12 cellular contexts compared by ENCODE assay signal in genomic region chr12:14958361-14959125, GRCh38. TPM values are rescaled to one million over a fixed set of nuclear protein-coding genes. Genes with fewer than 3 reads are reported as not detected.
DNase-seq lines count a peak whose midpoint lies in the region; ATAC-seq and TF ChIP-seq lines count a peak whose summit lies in the region.
"Had no signal": no experiment of that assay in that cellular context is flagged by ENCODE, and none has a peak within 500 bp of the region (broad histone marks: within the 10 kb centered on the region; RNA-seq: fewer than 3 reads in every experiment).

No MANE protein-coding gene starts in this region.

- TF ChIP-seq POLR2A in uterus (IDR thresholded peaks at IDR 0.05), result no peak

- H3K36me3 ChIP-seq in heart right ventricle, result peaks cover 0 to 7% (median 0%) of the 10 kb centered on the region in 9 donors
- H3K36me3 ChIP-seq in uterus, result no peaks in the 10 kb centered on the region

- H3K4me1 ChIP-seq in heart right ventricle (peaks cover 0 to 96% (median 72%) of the 10 kb centered on the region in 9 donors), mononuclear cell (ENCODE audit: insufficient read depth, low read length) (peaks cover 65% of the 10 kb centered on the region), uterus (no peaks in the 10 kb centered on the region)

- H3K4me3 Mint-ChIP-seq in activated naive CD8-positive, alpha-beta T cell treated with anti-CD3 and anti-CD28 coated beads for 36 hours, result peak overlapping the region; percentile 98

- no peaks in the 10 kb centered on the region for H3K27me3 ChIP-seq in heart right ventricle
- no peaks in the 10 kb centered on the region for H3K27me3 ChIP-seq in mononuclear cell (ENCODE audit: insufficient read depth, low read length)
- H3K27me3 ChIP-seq in uterus, result no peaks in the 10 kb centered on the region

- DNase-seq in heart right ventricle (no peak), cardiac septum (ENCODE audit: low spot score) (no peak), uterus (no peak), putamen (ENCODE audit: low spot score) (no peak)
- no peak for DNase-seq in activated naive CD8-positive, alpha-beta T cell treated with anti-CD3 and anti-CD28 coated beads for 36 hours
- DNase-seq in stimulated activated CD4-positive, alpha-beta T cell treated with anti-CD3 and anti-CD28 coated beads, Interleukin-4, amount 100 ng/mL, for 24 hours, result no peak
- DNase-seq: effector CD8-positive, alpha-beta T cell; NK-92 treated with Interleukin-12 subunit alpha and Interleukin-12 subunit beta, amount 100 ng/mL, for 24 hours had no signal

- intact Hi-C loops in heart right ventricle (cut with DNase I) (loop anchor here in 2 of 10 donors (5.0 to 10.0 kb wide), 2 partner anchors 64 to 71 kb away; partner anchors contain the start of gene MGP (in 1 of the 2)), cardiac septum (cut with DNase I) (loop anchor here (5.0 kb wide), 1 partner anchor 71 kb away; the partner anchor contains the start of gene MGP), uterus (cut with DNase I; ENCODE audit: low total_unique reads) (no loop called here)

- H3K36me3 Mint-ChIP-seq in activated naive CD8-positive, alpha-beta T cell treated with anti-CD3 and anti-CD28 coated beads for 36 hours, result peaks cover 46% of the 10 kb centered on the region

- ATAC-seq in heart right ventricle (no peak), HG03354 (IDR thresholded peaks at IDR 0.05; ENCODE audit: poor library complexity, severe bottlenecking, unreplicated experiment) (no peak)

- H3K9me3 ChIP-seq in heart right ventricle (no peaks in the 10 kb centered on the region), mononuclear cell (ENCODE audit: low read depth, low read length) (no peaks in the 10 kb centered on the region), uterus (no peaks in the 10 kb centered on the region)

- peaks cover 50% of the 10 kb centered on the region for H3K4me1 Mint-ChIP-seq in activated naive CD8-positive, alpha-beta T cell treated with anti-CD3 and anti-CD28 coated beads for 36 hours

- TF ChIP-seq CTCF in heart right ventricle (IDR thresholded peaks at IDR 0.05) (no peak), uterus (IDR thresholded peaks at IDR 0.05) (no peak)

- 68 to 82% methylated on average over 11 of the region's 11 CpGs for WGBS in heart right ventricle, 2 donors

- H3K27ac ChIP-seq in heart right ventricle (peak overlapping the region; percentile 76 to 95 (median 84)), uterus (peak overlapping the region; percentile 77 to 82)
- H3K27ac ChIP-seq: KMS-11 had no signal

- H3K27ac Mint-ChIP-seq in activated naive CD8-positive, alpha-beta T cell treated with anti-CD3 and anti-CD28 coated beads for 36 hours, result peak overlapping the region; percentile 97

- H3K27me3 Mint-ChIP-seq in activated naive CD8-positive, alpha-beta T cell treated with anti-CD3 and anti-CD28 coated beads for 36 hours, result no peaks in the 10 kb centered on the region

- H3K4me3 ChIP-seq in heart right ventricle (peak overlapping the region in 8 of 10 donors; percentile 15 to 73 (median 54)), mononuclear cell (ENCODE audit: low read length) (peak overlapping the region; percentile 96), uterus (no peak overlapping the region)

- no peaks in the 10 kb centered on the region for H3K9me3 Mint-ChIP-seq in activated naive CD8-positive, alpha-beta T cell treated with anti-CD3 and anti-CD28 coated beads for 36 hours

RNA-seq across cellular contexts. Expression of gene ARHGDIB, which starts 2.9 kb away (rescaled TPM):
- total RNA-seq in heart right ventricle (100 to 1,000 TPM in 1 of 10 donors, 10 to 100 TPM in 9; 28.1 to 150 (median 37.9) TPM), cardiac septum (45.1 TPM), mononuclear cell (1,170 TPM), uterus (100 to 1,000 TPM in 1 of 4 donors, 10 to 100 TPM in 3; 28.4 to 175 (median 59.9) TPM)
- 100 to 1,000 TPM; 114 to 144 TPM for polyA plus RNA-seq in heart right ventricle
- total RNA-seq in activated naive CD8-positive, alpha-beta T cell treated with anti-CD3 and anti-CD28 coated beads for 36 hours, result 100 to 1,000 TPM; 652 to 665 TPM

RNA-seq across cellular contexts. Expression of gene PDE6H, which starts 14.3 kb away (rescaled TPM):
- total RNA-seq in heart right ventricle (not detected), cardiac septum (not detected), mononuclear cell (3.9 TPM), uterus (not detected)
- not detected for polyA plus RNA-seq in heart right ventricle
- not detected for total RNA-seq in activated naive CD8-positive, alpha-beta T cell treated with anti-CD3 and anti-CD28 coated beads for 36 hours
- total RNA-seq: kidney epithelial cell had no signal

RNA-seq across cellular contexts. Expression of gene ERP27, which starts 20.2 kb away (rescaled TPM):
- total RNA-seq in heart right ventricle, result under 1 TPM in 8 of 10 donors, not detected in 2; 0.14 to 0.79 (median 0.28) TPM
- polyA plus RNA-seq in heart right ventricle, result under 1 TPM; 0.20 to 0.44 TPM
- total RNA-seq in cardiac septum, result 0.11 TPM
- 1 to 10 TPM; 1.3 to 1.6 TPM for total RNA-seq in activated naive CD8-positive, alpha-beta T cell treated with anti-CD3 and anti-CD28 coated beads for 36 hours
- total RNA-seq in mononuclear cell, result 8.3 TPM
- total RNA-seq in uterus, result 1 to 10 TPM in 2 of 4 donors, under 1 TPM in 1, not detected in 1; 0.61 to 2.6 (median 1.5) TPM

Comparison
In these comparisons a context has a peak if more than half of its experiments do, and no peak if none do; other contexts are left out.
1. H3K4me3 ChIP-seq: peak in heart right ventricle (8 of 10) and mononuclear cell (single experiment); none in uterus (0 of 2).